23 cellular contexts compared by ENCODE assay signal in genomic region chr5:133713746-133714145, GRCh38.
"Had no signal": no experiment of that assay in that cellular context is flagged by ENCODE, and none has a peak within 500 bp of the region (broad histone marks: within the 10 kb centered on the region; RNA-seq: fewer than 3 reads in every experiment).

No MANE protein-coding gene starts in this region.

- H3K27me3 Mint-ChIP-seq: brain had no signal

- H3K9me3 Mint-ChIP-seq: activated naive CD4-positive, alpha-beta T cell treated with anti-CD3 and anti-CD28 coated beads, Interleukin-2, amount 10 ng/mL, durations not matched to agents 7 days and 5 days; activated T-cell treated with anti-CD3 and anti-CD28 coated beads, Interleukin-2, amount 50 U/mL, for 72 hours; immature natural killer cell; naive thymus-derived CD8-positive, alpha-beta T cell; stimulated activated naive CD8-positive, alpha-beta T cell treated with anti-CD3 and anti-CD28 coated beads, Interleukin-15, Interleukin-2, amounts not matched to agents 100 ng/mL and 50 ng/mL, for 24 hours; WTC11 had no signal

- H3K4me1 Mint-ChIP-seq: activated naive CD4-positive, alpha-beta T cell treated with anti-CD3 and anti-CD28 coated beads, Interleukin-2, amount 10 ng/mL, durations not matched to agents 7 days and 5 days; immature natural killer cell; naive thymus-derived CD8-positive, alpha-beta T cell; WTC11 had no signal

- H3K27me3 ChIP-seq: hepatocyte, tibial artery had no signal

- ATAC-seq: activated T-cell treated with anti-CD3 and anti-CD28 coated beads, Interleukin-2, amount 50 U/mL, for 72 hours; left lobe of liver; naive thymus-derived CD8-positive, alpha-beta T cell; right cardiac atrium; WTC11 had no signal

- H3K9me3 ChIP-seq: prostate gland, tibial artery had no signal

- H3K4me3 ChIP-seq: hepatocyte, prostate gland, tibial artery had no signal

- H3K27ac Mint-ChIP-seq: activated naive CD4-positive, alpha-beta T cell treated with anti-CD3 and anti-CD28 coated beads, Interleukin-2, amount 10 ng/mL, durations not matched to agents 7 days and 5 days; activated T-cell treated with anti-CD3 and anti-CD28 coated beads, Interleukin-2, amount 50 U/mL, for 72 hours; immature natural killer cell; mesothelial cell of epicardium; naive thymus-derived CD8-positive, alpha-beta T cell; stimulated activated naive CD8-positive, alpha-beta T cell treated with anti-CD3 and anti-CD28 coated beads, Interleukin-15, Interleukin-2, amounts not matched to agents 100 ng/mL and 50 ng/mL, for 24 hours; WTC11 had no signal

- H3K27ac ChIP-seq: foreskin keratinocyte, hepatocyte, prostate gland, tibial artery had no signal

- H3K36me3 ChIP-seq: prostate gland, tibial artery had no signal

- H3K4me1 ChIP-seq: foreskin keratinocyte, prostate gland had no signal

- H3K36me3 Mint-ChIP-seq: activated naive CD4-positive, alpha-beta T cell treated with anti-CD3 and anti-CD28 coated beads, Interleukin-2, amount 10 ng/mL, durations not matched to agents 7 days and 5 days; brain; immature natural killer cell; mesothelial cell of epicardium; naive thymus-derived CD8-positive, alpha-beta T cell; WTC11 had no signal

- H3K4me3 Mint-ChIP-seq: activated naive CD4-positive, alpha-beta T cell treated with anti-CD3 and anti-CD28 coated beads, Interleukin-2, amount 10 ng/mL, durations not matched to agents 7 days and 5 days; activated T-cell treated with anti-CD3 and anti-CD28 coated beads, Interleukin-2, amount 50 U/mL, for 72 hours; immature natural killer cell; mesothelial cell of epicardium; naive thymus-derived CD8-positive, alpha-beta T cell; stimulated activated naive CD8-positive, alpha-beta T cell treated with anti-CD3 and anti-CD28 coated beads, Interleukin-15, Interleukin-2, amounts not matched to agents 100 ng/mL and 50 ng/mL, for 24 hours; WTC11 had no signal

- DNase-seq: activated effector memory CD4-positive, alpha-beta T cell treated with anti-CD3 and anti-CD28 coated beads, Interleukin-2, amount 50 U/mL, for 16 hours; activated naive CD4-positive, alpha-beta T cell treated with anti-CD3 and anti-CD28 coated beads, Interleukin-2, amount 10 ng/mL, durations not matched to agents 7 days and 5 days; activated T-cell treated with anti-CD3 and anti-CD28 coated beads, Interleukin-2, amount 50 U/mL, for 72 hours; dermis blood vessel endothelial cell; effector CD8-positive, alpha-beta T cell; erythroblast; glutamatergic neuron; immature natural killer cell; naive thymus-derived CD8-positive, alpha-beta T cell; right cardiac atrium; stimulated activated CD4-positive, alpha-beta T cell treated with anti-CD3 and anti-CD28 coated beads, Interleukin-12 subunit alpha, Interleukin-12 subunit beta, amount 100 ng/mL, for 4 hours; stimulated activated CD4-positive, alpha-beta T cell treated with anti-CD3 and anti-CD28 coated beads, Interleukin-4, amount 100 ng/mL, for 4 hours; substantia nigra; T-helper 1 cell; tibial artery had no signal
